In genomic region chr9:75133396-75133795, GRCh38 we compare ENCODE assay signal across 32 cellular contexts. TPM values are rescaled to one million over a fixed set of nuclear protein-coding genes. Genes with fewer than 3 reads are reported as not detected.
DNase-seq lines count a peak whose midpoint lies in the region; ATAC-seq, FAIRE-seq and TF ChIP-seq lines count a peak whose summit lies in the region.
"Had no signal": no experiment of that assay in that cellular context is flagged by ENCODE, and none has a peak within 500 bp of the region (broad histone marks: within the 10 kb centered on the region; RNA-seq: fewer than 3 reads in every experiment).

No MANE protein-coding gene starts in this region.

- intact Hi-C loops in activated naive CD4-positive, alpha-beta T cell treated with anti-CD3 and anti-CD28 coated beads for 36 hours (cut with micrococcal nuclease), result no loop called here
- intact Hi-C loops in head of caudate nucleus (cut with DNase I), result loop anchor here (10.0 kb wide), 1 partner anchor 49 kb away; the partner anchor contains the start of genes NMRK1 and OSTF1

- H3K36me3 Mint-ChIP-seq in activated naive CD4-positive, alpha-beta T cell treated with anti-CD3 and anti-CD28 coated beads for 36 hours (ENCODE audit: low read depth), result peaks cover 57% of the 10 kb centered on the region

- peaks cover 40% of the 10 kb centered on the region for H3K4me1 Mint-ChIP-seq in activated naive CD4-positive, alpha-beta T cell treated with anti-CD3 and anti-CD28 coated beads for 36 hours (ENCODE audit: low read depth)

- no peaks in the 10 kb centered on the region for H3K9me3 Mint-ChIP-seq in activated naive CD4-positive, alpha-beta T cell treated with anti-CD3 and anti-CD28 coated beads for 36 hours
- H3K9me3 Mint-ChIP-seq: activated naive CD8-positive, alpha-beta T cell treated with anti-CD3 and anti-CD28 coated beads, Interleukin-2, amount 10 ng/mL, durations not matched to agents 7 days and 5 days; T-helper 2 cell treated with Interferon-gamma antibody and Interleukin-4, amounts not matched to agents 5 μg/mL and 100 μg/mL, for 36 hours had no signal

- H3K4me3 ChIP-seq in choroid plexus epithelial cell (ENCODE audit: low read depth, low read length), result no peak overlapping the region
- H3K4me3 ChIP-seq: ascending aorta, esophagus squamous epithelium, heart right ventricle, prostate gland, right lobe of liver, tibial artery, vagina had no signal

- H3K4me3 Mint-ChIP-seq in activated naive CD4-positive, alpha-beta T cell treated with anti-CD3 and anti-CD28 coated beads for 36 hours, result no peak overlapping the region
- H3K4me3 Mint-ChIP-seq: activated naive CD8-positive, alpha-beta T cell treated with anti-CD3 and anti-CD28 coated beads, Interleukin-2, amount 10 ng/mL, durations not matched to agents 7 days and 5 days; T-helper 2 cell treated with Interferon-gamma antibody and Interleukin-4, amounts not matched to agents 5 μg/mL and 100 μg/mL, for 36 hours had no signal

- no peaks in the 10 kb centered on the region for H3K27me3 Mint-ChIP-seq in activated naive CD4-positive, alpha-beta T cell treated with anti-CD3 and anti-CD28 coated beads for 36 hours (ENCODE audit: low read depth)
- H3K27me3 Mint-ChIP-seq: activated naive CD8-positive, alpha-beta T cell treated with anti-CD3 and anti-CD28 coated beads, Interleukin-2, amount 10 ng/mL, durations not matched to agents 7 days and 5 days had no signal

- DNase-seq in activated naive CD4-positive, alpha-beta T cell treated with anti-CD3 and anti-CD28 coated beads for 36 hours, result no peak
- DNase-seq in activated naive CD4-positive, alpha-beta T cell (lab: John Stamatoyannopoulos, UW), result no peak
- DNase-seq in H54 (ENCODE audit: insufficient read length, low spot score) (no peak), choroid plexus epithelial cell (ENCODE audit: low read depth) (peak; percentile 63), smooth muscle cell of the brain vasculature (ENCODE audit: low read depth, low spot score) (peak; percentile 61), A172 (ENCODE audit: low spot score) (no peak), head of caudate nucleus (no peak)
- DNase-seq: ACHN; activated CD4-positive, CD25-positive, alpha-beta regulatory T cell treated with anti-CD3 and anti-CD28 coated beads, Interleukin-2, amount 50 U/mL, for 72 hours; activated naive CD8-positive, alpha-beta T cell treated with anti-CD3 and anti-CD28 coated beads, Interleukin-2, amount 10 ng/mL, durations not matched to agents 7 days and 5 days; BE2C; Caco-2; central memory CD4-positive, alpha-beta T cell; dermis blood vessel endothelial cell; esophagus squamous epithelium; foreskin keratinocyte; heart right ventricle; kidney; MV-4-11; NCI-H1436 treated with DMSO at 0.1 percent for 48 hours; NCI-H2107; occipital lobe; right lobe of liver; SHP77; tibial artery had no signal

- peak; percentile 38 for FAIRE-seq in H54 (lab: Jason Lieb, UNC)

- H3K27ac Mint-ChIP-seq in activated naive CD4-positive, alpha-beta T cell treated with anti-CD3 and anti-CD28 coated beads for 36 hours, result peak overlapping the region; percentile 33
- H3K27ac Mint-ChIP-seq: activated naive CD8-positive, alpha-beta T cell treated with anti-CD3 and anti-CD28 coated beads, Interleukin-2, amount 10 ng/mL, durations not matched to agents 7 days and 5 days had no signal

- TF ChIP-seq POLR2A in H54 (IDR thresholded peaks at IDR 0.05; ENCODE audit: low read depth, low read length), result no peak

- CTCF ChIA-PET in activated naive CD4-positive, alpha-beta T cell treated with anti-CD3 and anti-CD28 coated beads for 36 hours (lab: Charles Lee), result interaction anchor here (1.2 kb wide), 1 partner anchor 9 kb away, joined by 4 read pairs; no protein-coding TSS in a partner anchor

- no peak for TF ChIP-seq CTCF in choroid plexus epithelial cell (conservative IDR thresholded peaks at IDR 0.05; ENCODE audit: low read depth, low read length)

- ATAC-seq in GM21390 (IDR thresholded peaks at IDR 0.05; ENCODE audit: unreplicated experiment), result no peak
- ATAC-seq: foreskin keratinocyte, HCT116, heart right ventricle, Panc1, right lobe of liver had no signal

RNA-seq across cellular contexts. Expression of gene OSTF1, which starts 45.1 kb away (rescaled TPM):
- total RNA-seq in activated naive CD4-positive, alpha-beta T cell treated with anti-CD3 and anti-CD28 coated beads for 36 hours, result 100 to 1,000 TPM; 102 to 104 TPM
- total RNA-seq in A172 (2014; rRNA removed; shearing (Covaris generic)), result 12.1 and 12.9 TPM in 2 replicates

RNA-seq across cellular contexts. Expression of gene NMRK1, which starts 45.4 kb away (rescaled TPM):
- 10 to 100 TPM; 20.6 to 22.6 TPM for total RNA-seq in activated naive CD4-positive, alpha-beta T cell treated with anti-CD3 and anti-CD28 coated beads for 36 hours
- total RNA-seq in A172 (2014; rRNA removed; shearing (Covaris generic)), result 16.0 and 21.5 TPM in 2 replicates

Comparison
In these comparisons a context has a peak if more than half of its experiments do, and no peak if none do; other contexts are left out.
1. DNase-seq: peak in choroid plexus epithelial cell (single experiment) and smooth muscle cell of the brain vasculature (single experiment); none in activated naive CD4-positive, alpha-beta T cell treated with anti-CD3 and anti-CD28 coated beads for 36 hours (single experiment), activated naive CD4-positive, alpha-beta T cell (0 of 4), H54 (single experiment), A172 (single experiment) and head of caudate nucleus (0 of 42).